In the genomic region with DNA sequence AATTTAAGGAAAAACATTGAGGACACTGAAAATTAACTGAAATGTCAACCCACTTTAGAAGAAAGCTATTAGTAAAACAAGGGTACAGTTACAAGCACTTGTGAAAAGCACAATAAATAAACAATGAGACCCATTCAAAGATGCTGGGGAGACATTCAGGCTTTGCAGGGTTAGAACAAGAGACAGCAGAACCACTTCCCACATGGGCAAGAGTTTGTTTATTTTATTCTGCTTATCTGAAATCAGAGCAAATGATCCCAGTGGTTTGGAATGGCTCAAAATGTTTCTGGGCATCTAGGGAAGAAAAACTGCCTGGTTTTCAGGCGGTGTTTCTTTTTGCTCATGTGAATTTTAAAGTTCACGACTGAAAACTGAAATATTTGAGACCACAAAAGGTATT, we compare ENCODE assay signal across 9 cellular contexts. TPM values are rescaled to one million over a fixed set of nuclear protein-coding genes. Genes with fewer than 3 reads are reported as not detected.
DNase-seq lines count a peak whose midpoint lies in the region; ATAC-seq, FAIRE-seq and TF ChIP-seq lines count a peak whose summit lies in the region.
"Had no signal": no experiment of that assay in that cellular context is flagged by ENCODE, and none has a peak within 500 bp of the region (broad histone marks: within the 10 kb centered on the region; RNA-seq: fewer than 3 reads in every experiment).

No MANE protein-coding gene starts in this region.

- H3K9me2 ChIP-seq in HCT116 (ENCODE audit: insufficient read depth) (no peaks in the 10 kb centered on the region), PC-3 (replicated peaks; ENCODE audit: low read length) (no peaks in the 10 kb centered on the region)

- no peak for TF ChIP-seq POLR2A in HCT116 (IDR thresholded peaks at IDR 0.05; ENCODE audit: borderline replicate concordance, extremely low read depth, insufficient read depth, insufficient read length)

- RAD21 ChIA-PET in HCT116 (lab: Charles Lee; ENCODE audit: low non-redundant PET in 1 of 2, low total read pairs in 2 of 2, uncharacterized antibody in 2 of 2, unreplicated experiment in 2 of 2): no interaction called here

- H2AK5ac ChIP-seq in trophoblast cell (ENCODE audit: low read length): no peak overlapping the region

- H3K23ac ChIP-seq in trophoblast cell (ENCODE audit: low read length): no peak overlapping the region

- peaks cover 92% of the 10 kb centered on the region for H3K79me2 ChIP-seq in HCT116 (ENCODE audit: insufficient read depth, low read length)
- peaks cover 12% of the 10 kb centered on the region; the same call in 1 of the 2 replicates for H3K79me2 ChIP-seq in PC-3 (ENCODE audit: low read length)
- H3K79me2 ChIP-seq in fibroblast of lung (ENCODE audit: control insufficient read depth, insufficient read depth, low read length): peaks cover 29% of the 10 kb centered on the region
- H3K79me2 ChIP-seq in trophoblast cell (ENCODE audit: control insufficient read depth, insufficient read depth, low read length, poor library complexity): no peaks in the 10 kb centered on the region

- H2BK12ac ChIP-seq in trophoblast cell (ENCODE audit: low read length): no peak overlapping the region

- H2BK120ac ChIP-seq in trophoblast cell (ENCODE audit: insufficient read depth, low read length, poor library complexity): no peak overlapping the region

- peaks cover 33 to 37% of the 10 kb centered on the region in 2 experiments; a peak in 3 of 4 replicates for H3K4me1 ChIP-seq in HCT116 (ENCODE audit: control insufficient read depth in 1 of 2, insufficient read depth in 2 of 2, low read length in 2 of 2)
- H3K4me1 ChIP-seq in PC-3 (ENCODE audit: insufficient read depth, low read length): peaks cover 17% of the 10 kb centered on the region
- H3K4me1 ChIP-seq in fibroblast of lung (ENCODE audit: control insufficient read depth, extremely low read depth, insufficient read depth, low read length): no peaks in the 10 kb centered on the region
- H3K4me1 ChIP-seq in pancreas: peaks cover 0 to 27% (median 19%) of the 10 kb centered on the region in 3 donors
- H3K4me1 ChIP-seq in trophoblast cell (ENCODE audit: control insufficient read depth in 1 of 2, insufficient read depth in 2 of 2, low read length in 2 of 2): peaks cover 4% of the 10 kb centered on the region in 2 experiments

- POLR2A ChIA-PET in HCT116 (lab: Charles Lee) (no interaction called here), PC-3 (lab: Charles Lee; ENCODE audit: unreplicated experiment) (no interaction called here)

- no peak overlapping the region for H4K91ac ChIP-seq in trophoblast cell (ENCODE audit: low read depth, low read length)

- H3K4ac ChIP-seq in trophoblast cell (ENCODE audit: low read depth, low read length): no peak overlapping the region

- H3K4me2 ChIP-seq in HCT116 (ENCODE audit: low read length) (no peak overlapping the region), PC-3 (ENCODE audit: low read length) (no peak overlapping the region), fibroblast of lung (ENCODE audit: extremely low read depth, insufficient read depth, low read length) (peak overlapping the region; percentile 7), trophoblast cell (ENCODE audit: low read length) (no peak overlapping the region)

- H3K9me3 ChIP-seq in HCT116 (ENCODE audit: control insufficient read depth in 1 of 2, insufficient read depth in 1 of 2, low read depth in 1 of 2, low read length in 2 of 2) (no peaks in the 10 kb centered on the region), PC-3 (ENCODE audit: low read length) (no peaks in the 10 kb centered on the region), fibroblast of lung (ENCODE audit: control insufficient read depth, insufficient read depth, low read depth, low read length) (no peaks in the 10 kb centered on the region), pancreas (no peaks in the 10 kb centered on the region), trophoblast cell (ENCODE audit: insufficient read depth, low read depth, low read length) (no peaks in the 10 kb centered on the region)

- no TSS peak for BruUV-seq in HCT116 (replicated peaks; lab: Mats Ljungman, UMichigan)
- BruUV-seq in PC-3 (replicated peaks; lab: Mats Ljungman, UMichigan): no TSS peak

- H3K4me3 ChIP-seq in HCT116 (replicated peaks in 1 of 2; ENCODE audit: low read depth in 1 of 2, low read length in 2 of 2) (no peak overlapping the region), PC-3 (ENCODE audit: low read length) (no peak overlapping the region), fibroblast of lung (replicated peaks in 1 of 4; ENCODE audit: control extremely low read depth in 1 of 4, insufficient read depth in 1 of 4, low read depth in 3 of 4, low read length in 4 of 4) (no peak overlapping the region), pancreas (no peak overlapping the region), trophoblast cell (ENCODE audit: low read depth, low read length) (no peak overlapping the region)
- H3K4me3 ChIP-seq: cardiac muscle cell had no signal

- H3K18ac ChIP-seq in trophoblast cell (ENCODE audit: low read length): no peak overlapping the region

- no peak overlapping the region for H2BK5ac ChIP-seq in trophoblast cell (ENCODE audit: low read depth, low read length, poor library complexity)

- H2AFZ ChIP-seq in HCT116 (ENCODE audit: low read depth, low read length, poor library complexity, severe bottlenecking) (no peak overlapping the region), PC-3 (ENCODE audit: low read length) (no peak overlapping the region), fibroblast of lung (ENCODE audit: low read length) (no peak overlapping the region), trophoblast cell (ENCODE audit: insufficient read depth, low read length, poor library complexity) (no peak overlapping the region)

- no peak for FAIRE-seq in pancreas (lab: Jason Lieb, UNC)

- no peaks in the 10 kb centered on the region for H3K36me3 ChIP-seq in HCT116 (ENCODE audit: control insufficient read depth in 1 of 2, insufficient read depth in 2 of 2, low read length in 2 of 2)
- H3K36me3 ChIP-seq in PC-3 (ENCODE audit: low read depth, low read length): no peaks in the 10 kb centered on the region
- H3K36me3 ChIP-seq in fibroblast of lung (ENCODE audit: control insufficient read depth, insufficient read depth, low read length): no peaks in the 10 kb centered on the region
- H3K36me3 ChIP-seq in pancreas: no peaks in the 10 kb centered on the region
- H3K36me3 ChIP-seq in trophoblast cell (ENCODE audit: control insufficient read depth in 1 of 2, insufficient read depth in 2 of 2, low read length in 2 of 2): no peaks in the 10 kb centered on the region
- H3K36me3 ChIP-seq: cardiac muscle cell had no signal

- no peak for TF ChIP-seq CTCF in HCT116 (IDR thresholded peaks at IDR 0.05 in 2 of 3, conservative IDR thresholded peaks at IDR 0.05 in 1 of 3; ENCODE audit: borderline replicate concordance in 1 of 3, insufficient read depth in 1 of 3, low read depth in 2 of 3, low read length in 2 of 3)
- TF ChIP-seq CTCF in PC-3 (conservative IDR thresholded peaks at IDR 0.05; ENCODE audit: low read depth, low read length): no peak
- TF ChIP-seq CTCF in fibroblast of lung (conservative IDR thresholded peaks at IDR 0.05 in 1 of 2, IDR thresholded peaks at IDR 0.05 in 1 of 2; ENCODE audit: low read depth in 1 of 2, low read length in 2 of 2): no peak
- TF ChIP-seq CTCF in pancreas (IDR thresholded peaks at IDR 0.05): no peak

- no peak overlapping the region for H4K8ac ChIP-seq in trophoblast cell (ENCODE audit: low read depth, low read length)

- H3K9ac ChIP-seq in HCT116 (ENCODE audit: low read length) (no peak overlapping the region), PC-3 (ENCODE audit: low read length) (no peak overlapping the region), fibroblast of lung (ENCODE audit: insufficient read depth, low read length) (no peak overlapping the region), trophoblast cell (ENCODE audit: low read length) (no peak overlapping the region)

- DNase-seq in HCT116 (ENCODE audit: low read depth, low spot score): no peak
- DNase-seq in PC-3: peak; percentile 9
- DNase-seq in fibroblast of lung (ENCODE audit: low read depth in 2 of 2): peak; percentile 66 to 85
- no peak for DNase-seq in pancreas
- DNase-seq in activated T-cell treated with anti-CD3 and anti-CD28 coated beads, Interleukin-2, amount 50 U/mL, for 1 hour: no peak
- DNase-seq in trophoblast cell: no peak
- DNase-seq in Kasumi-1 (lab: John Stamatoyannopoulos, UW): no peak

- no peak overlapping the region for H3K14ac ChIP-seq in trophoblast cell (ENCODE audit: low read length)

- ATAC-seq in HCT116 (no peak), PC-3 (no peak), pancreas (peak in 3 of 4 donors; percentile 49 to 76 (median 63)), GM21390 (IDR thresholded peaks at IDR 0.05; ENCODE audit: unreplicated experiment) (no peak)

- H4K12ac ChIP-seq in trophoblast cell (ENCODE audit: low read depth, low read length): no peak overlapping the region

- WGBS in pancreas, 2 donors: 56 to 63% methylated on average over 2 of the region's 2 CpGs
- no CpG with 5 or more reads among the region's 2 CpGs for WGBS in trophoblast cell (ENCODE audit: extremely low coverage, insufficient coverage, insufficient read length)

- TF ChIP-seq RAD21 in HCT116 (IDR thresholded peaks at IDR 0.05; ENCODE audit: low read depth): no peak

- no peaks in the 10 kb centered on the region for H3K79me1 ChIP-seq in trophoblast cell (ENCODE audit: low read length)

- H3K27me3 ChIP-seq in HCT116 (ENCODE audit: insufficient read depth, low read length) (no peaks in the 10 kb centered on the region), PC-3 (ENCODE audit: low read length) (no peaks in the 10 kb centered on the region), fibroblast of lung (ENCODE audit: control insufficient read depth, insufficient read depth, low read length) (no peaks in the 10 kb centered on the region), pancreas (no peaks in the 10 kb centered on the region), trophoblast cell (ENCODE audit: insufficient read depth, low read length) (no peaks in the 10 kb centered on the region)
- H3K27me3 ChIP-seq: cardiac muscle cell had no signal

- H3K27ac ChIP-seq in HCT116 (ENCODE audit: low read depth, low read length) (peak overlapping the region; percentile 16; the same call in 1 of the 2 replicates), PC-3 (ENCODE audit: low read length) (no peak overlapping the region), fibroblast of lung (ENCODE audit: insufficient read depth, low read length) (no peak overlapping the region), pancreas (peak overlapping the region in 1 of 4 donors; percentile 6), trophoblast cell (ENCODE audit: low read depth, low read length) (no peak overlapping the region)
- H3K27ac ChIP-seq: cardiac muscle cell had no signal

- H3F3A ChIP-seq in PC-3 (ENCODE audit: low read length, unreplicated experiment): no peaks in the 10 kb centered on the region

- intact Hi-C loops in HCT116 (cut with micrococcal nuclease) (no loop called here), PC-3 (cut with micrococcal nuclease) (no loop called here), pancreas (cut with DNase I) (no loop called here)

- H4K20me1 ChIP-seq in HCT116 (ENCODE audit: insufficient read depth) (no peaks in the 10 kb centered on the region), PC-3 (ENCODE audit: low read length) (no peaks in the 10 kb centered on the region), fibroblast of lung (ENCODE audit: control insufficient read depth, extremely low read depth, insufficient read depth, low read length) (no peaks in the 10 kb centered on the region)

- CTCF ChIA-PET in HCT116 (lab: Charles Lee) (no interaction called here), PC-3 (lab: Charles Lee) (no interaction called here)

RNA-seq across cellular contexts. Expression of a gene that starts 42.4 kb away (rescaled TPM):
- total RNA-seq in HCT116 (2021; ENCODE audit: unreplicated experiment) (133 TPM), PC-3 (2014; rRNA removed) (15.5 and 19.2 TPM in 2 replicates), fibroblast of lung (49.8 and 79.3 TPM in 2 replicates), pancreas (10 to 100 TPM in 5 of 6 donors, 1 to 10 TPM in 1; 10.0 to 22.7 (median 12.2) TPM)
- 34.1 and 53.4 TPM in 2 replicates for polyA plus RNA-seq in HCT116 (2012)
- polyA plus RNA-seq in fibroblast of lung (59.8 and 66.4 TPM in 2 replicates), pancreas (1 to 10 TPM; 4.9 to 7.2 TPM)
- 49.2 and 58.5 TPM in 2 replicates for polyA plus RNA-seq in fibroblast of lung (2012)
- 20.5 and 21.4 TPM in 2 replicates for polyA minus RNA-seq in fibroblast of lung (ENCODE audit: low replicate concordance)
- polyA plus RNA-seq in trophoblast cell (2013): 28.0 TPM in 2 replicates

Comparison
In these comparisons a context has a peak if more than half of its experiments do, and no peak if none do; other contexts are left out.
1. ATAC-seq: peak in pancreas (3 of 4); none in HCT116 (single experiment), PC-3 (single experiment) and GM21390 (single experiment).
2. DNase-seq: peak in PC-3 (single experiment) and fibroblast of lung (2 of 2); none in HCT116 (single experiment), pancreas (0 of 6), activated T-cell treated with anti-CD3 and anti-CD28 coated beads, Interleukin-2, amount 50 U/mL, for 1 hour (single experiment), trophoblast cell (0 of 2) and Kasumi-1 (0 of 2).